Comparison of ENCODE assay signal across 27 cellular contexts in the genomic region with DNA sequence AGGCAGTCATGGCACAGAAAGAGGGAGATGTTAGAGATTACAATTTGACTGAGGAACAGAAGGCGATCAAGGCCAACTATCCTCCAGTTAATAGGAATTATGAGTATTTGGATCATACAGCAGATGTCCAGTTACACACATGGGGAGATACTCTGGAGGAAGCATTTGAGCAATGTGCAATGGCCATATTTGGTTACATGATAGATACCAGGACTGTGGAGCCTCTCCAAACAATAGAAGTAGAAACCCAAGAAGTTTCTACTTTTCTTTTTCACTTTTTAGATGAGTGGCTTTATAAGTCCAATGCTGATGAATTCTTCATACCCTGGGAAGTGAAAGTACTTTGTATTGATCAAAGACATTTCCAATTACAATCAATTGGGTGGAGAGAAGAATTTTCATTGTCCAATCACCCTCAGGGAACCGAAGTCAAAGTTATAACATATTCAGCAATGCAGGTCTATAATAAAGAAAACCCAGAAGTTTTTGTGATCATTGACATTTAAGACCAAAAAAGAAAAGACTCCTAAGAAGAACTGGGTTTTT.
A peak's percentile ranks its signal among the peaks of the same experiment; 100 is the strongest.
DNase-seq lines count a peak whose midpoint lies in the region; ATAC-seq and TF ChIP-seq lines count a peak whose summit lies in the region.
"Had no signal": no experiment of that assay in that cellular context is flagged by ENCODE, and none has a peak within 500 bp of the region (broad histone marks: within the 10 kb centered on the region; RNA-seq: fewer than 3 reads in every experiment).

No MANE protein-coding gene starts in this region.

- H3K4me3 Mint-ChIP-seq in CD4-positive, alpha-beta T cell, result no peak overlapping the region
- no peak overlapping the region for H3K4me3 Mint-ChIP-seq in osteocyte (ENCODE audit: unreplicated experiment)
- no peak overlapping the region for H3K4me3 Mint-ChIP-seq in HFFc6
- H3K4me3 Mint-ChIP-seq: endodermal cell, GM23338, natural killer cell, T-helper 17 cell had no signal

- 94% methylated on average over 2 of the region's 2 CpGs for WGBS in suprapubic skin

- no peaks in the 10 kb centered on the region for H3K27me3 Mint-ChIP-seq in CD4-positive, alpha-beta T cell
- no peaks in the 10 kb centered on the region for H3K27me3 Mint-ChIP-seq in osteocyte (ENCODE audit: unreplicated experiment)
- no peaks in the 10 kb centered on the region for H3K27me3 Mint-ChIP-seq in HFFc6 (ENCODE audit: insufficient read depth)
- H3K27me3 Mint-ChIP-seq: T-helper 17 cell had no signal

- H3K36me3 ChIP-seq in adipocyte (ENCODE audit: control insufficient read depth, insufficient read depth, low read length, severe bottlenecking), result peaks cover 7% of the 10 kb centered on the region
- H3K36me3 ChIP-seq in suprapubic skin, result peaks cover under 1% of the 10 kb centered on the region
- H3K36me3 ChIP-seq: brain microvascular endothelial cell, pancreas had no signal

- peaks cover 3% of the 10 kb centered on the region for H3K4me1 Mint-ChIP-seq in CD4-positive, alpha-beta T cell (ENCODE audit: low read depth)
- peaks cover 34% of the 10 kb centered on the region for H3K4me1 Mint-ChIP-seq in osteocyte (ENCODE audit: unreplicated experiment)
- no peaks in the 10 kb centered on the region for H3K4me1 Mint-ChIP-seq in HFFc6 (ENCODE audit: low read depth)
- H3K4me1 Mint-ChIP-seq: GM23338 had no signal

- intact Hi-C loops in CD4-positive, alpha-beta T cell (cut with DNase I, micrococcal nuclease), result no loop called here

- H3K9me3 Mint-ChIP-seq in CD4-positive, alpha-beta T cell, result peaks cover under 1% of the 10 kb centered on the region
- H3K9me3 Mint-ChIP-seq in osteocyte (ENCODE audit: unreplicated experiment) (peaks cover 12% of the 10 kb centered on the region), HFFc6 (peaks cover 4% of the 10 kb centered on the region)
- H3K9me3 Mint-ChIP-seq: GM23338 had no signal

- H3K27ac ChIP-seq in C4-2B (peak overlapping the region; percentile 55; the same call in 1 of the 2 replicates), suprapubic skin (no peak overlapping the region)
- no peak overlapping the region for H3K27ac ChIP-seq in CD4-positive, alpha-beta T cell (ENCODE audit: low read depth, low read length)
- H3K27ac ChIP-seq: brain microvascular endothelial cell, coronary artery, heart left ventricle, pancreas had no signal

- POLR2A ChIA-PET in CD4-positive, alpha-beta T cell (lab: Charles Lee), result no interaction called here

- H3K4me3 ChIP-seq in adipocyte (ENCODE audit: low read length) (no peak overlapping the region), suprapubic skin (no peak overlapping the region)
- H3K4me3 ChIP-seq: coronary artery, GM23338, heart left ventricle, pancreas had no signal

- no peak overlapping the region for H3K27ac Mint-ChIP-seq in CD4-positive, alpha-beta T cell
- no peak overlapping the region for H3K27ac Mint-ChIP-seq in osteocyte (ENCODE audit: unreplicated experiment)
- H3K27ac Mint-ChIP-seq in HFFc6, result no peak overlapping the region
- H3K27ac Mint-ChIP-seq: endodermal cell, GM23338, natural killer cell, T-helper 17 cell had no signal

- no peak for TF ChIP-seq POLR2A in suprapubic skin (IDR thresholded peaks at IDR 0.05)

- TF ChIP-seq EP300 in suprapubic skin (IDR thresholded peaks at IDR 0.05), result no peak

- no peaks in the 10 kb centered on the region for H3K27me3 ChIP-seq in adipocyte (replicated peaks; ENCODE audit: control insufficient read depth, insufficient read depth, low read length)
- H3K27me3 ChIP-seq in suprapubic skin, result no peaks in the 10 kb centered on the region
- H3K27me3 ChIP-seq in CD4-positive, alpha-beta T cell (ENCODE audit: control insufficient read depth, insufficient read depth, low read length), result no peaks in the 10 kb centered on the region
- H3K27me3 ChIP-seq: brain microvascular endothelial cell, heart left ventricle, pancreas had no signal

- H3K9me3 ChIP-seq in adipocyte (ENCODE audit: control insufficient read depth, low read length) (peaks cover 7% of the 10 kb centered on the region), suprapubic skin (no peaks in the 10 kb centered on the region)
- peaks cover 2% of the 10 kb centered on the region for H3K9me3 ChIP-seq in CD4-positive, alpha-beta T cell (ENCODE audit: control insufficient read depth, low read length)
- H3K9me3 ChIP-seq: pancreas had no signal

- CTCF ChIA-PET in CD4-positive, alpha-beta T cell (lab: Charles Lee), result no interaction called here

- H3K4me1 ChIP-seq in adipocyte (ENCODE audit: control insufficient read depth, insufficient read depth, low read length) (peaks cover 12% of the 10 kb centered on the region), suprapubic skin (peaks cover 21% of the 10 kb centered on the region)

- peak; percentile 11 for DNase-seq in adipocyte (ENCODE audit: low read depth)
- DNase-seq in suprapubic skin (ENCODE audit: low spot score in 2 of 2), result no peak
- no peak for DNase-seq in CD4-positive, alpha-beta T cell
- no peak for DNase-seq in osteocyte (ENCODE audit: extremely low spot score, unreplicated experiment)
- no peak for DNase-seq in HFFc6
- DNase-seq: activated CD4-positive, alpha-beta T cell treated with anti-CD3 and anti-CD28 coated beads, Interleukin-2, amount 50 U/mL, for 1 hour; activated CD8-positive, alpha-beta memory T cell treated with anti-CD3 and anti-CD28 coated beads, Interleukin-2, amount 50 U/mL, for 4 hours; activated effector memory CD4-positive, alpha-beta T cell treated with anti-CD3 and anti-CD28 coated beads, Interleukin-2, amount 50 U/mL, for 16 hours; brain microvascular endothelial cell; Calu3; endodermal cell; heart left ventricle; left colon; mesenchymal stem cell; natural killer cell; NCI-H1436 treated with DMSO at 0.1 percent for 48 hours; NCI-H748 treated with DMSO at 0.1 percent for 48 hours; pancreas; right cardiac atrium; stimulated activated CD8-positive, alpha-beta memory T cell treated with anti-CD3 and anti-CD28 coated beads, Interleukin-4, amount 100 ng/mL, for 48 hours; substantia nigra; T-helper 17 cell had no signal

- TF ChIP-seq CTCF in C4-2B (conservative IDR thresholded peaks at IDR 0.05), result no peak
- no peak for TF ChIP-seq CTCF in suprapubic skin (IDR thresholded peaks at IDR 0.05)
- no peak for TF ChIP-seq CTCF in CD4-positive, alpha-beta T cell (IDR thresholded peaks at IDR 0.05)
- TF ChIP-seq CTCF in osteocyte (IDR thresholded peaks at IDR 0.05), result no peak
- TF ChIP-seq CTCF in HFFc6 (IDR thresholded peaks at IDR 0.05), result no peak

- peaks cover 56% of the 10 kb centered on the region for H3K36me3 Mint-ChIP-seq in CD4-positive, alpha-beta T cell (ENCODE audit: low read depth)
- H3K36me3 Mint-ChIP-seq in osteocyte (ENCODE audit: unreplicated experiment) (peaks cover 15% of the 10 kb centered on the region), HFFc6 (ENCODE audit: low read depth) (peaks cover 12% of the 10 kb centered on the region)

- peak; percentile 63 for ATAC-seq in GM18868 (IDR thresholded peaks at IDR 0.05; ENCODE audit: unreplicated experiment)
- peak; percentile 43 for ATAC-seq in HG02798 (IDR thresholded peaks at IDR 0.05; ENCODE audit: poor library complexity, unreplicated experiment)
- no peak for ATAC-seq in CD4-positive, alpha-beta T cell (ENCODE audit: poor library complexity)
- ATAC-seq: GM23338, heart left ventricle, left colon, natural killer cell, pancreas, right cardiac atrium, T-helper 17 cell had no signal

- no peak overlapping the region for H3K9ac ChIP-seq in adipocyte (ENCODE audit: low read length)
